9 cellular contexts compared by ENCODE assay signal in genomic region chr5:1009359-1010180, GRCh38. TPM values are rescaled to one million over a fixed set of nuclear protein-coding genes. Genes with fewer than 3 reads are reported as not detected.
DNase-seq lines count a peak whose midpoint lies in the region; ATAC-seq and TF ChIP-seq lines count a peak whose summit lies in the region.
"Had no signal": no experiment of that assay in that cellular context is flagged by ENCODE, and none has a peak within 500 bp of the region (broad histone marks: within the 10 kb centered on the region; RNA-seq: fewer than 3 reads in every experiment).

No MANE protein-coding gene starts in this region.

- no peak overlapping the region for H3K9ac ChIP-seq in subcutaneous abdominal adipose tissue (ENCODE audit: low read length in 5 of 5)

- H3K27me3 Mint-ChIP-seq in activated CD8-positive, alpha-beta T cell treated with anti-CD3 and anti-CD28 coated beads, Interleukin-2, amount 10 ng/mL, durations not matched to agents 7 days and 5 days (ENCODE audit: low read depth): peaks cover 38% of the 10 kb centered on the region
- H3K27me3 Mint-ChIP-seq in activated CD8-positive, alpha-beta T cell treated with anti-CD3 and anti-CD28 coated beads for 36 hours: peaks cover 48% of the 10 kb centered on the region

- H3K27me3 ChIP-seq in ascending aorta: peaks cover 24% of the 10 kb centered on the region
- H3K27me3 ChIP-seq in subcutaneous abdominal adipose tissue (ENCODE audit: control insufficient read depth in 5 of 5, insufficient read depth in 4 of 5, low read length in 5 of 5): peaks cover 26 to 35% (median 31%) of the 10 kb centered on the region in 5 donors

- no peaks in the 10 kb centered on the region for H3K9me3 Mint-ChIP-seq in activated CD8-positive, alpha-beta T cell treated with anti-CD3 and anti-CD28 coated beads, Interleukin-2, amount 10 ng/mL, durations not matched to agents 7 days and 5 days (ENCODE audit: insufficient read depth)
- no peaks in the 10 kb centered on the region for H3K9me3 Mint-ChIP-seq in activated CD8-positive, alpha-beta T cell treated with anti-CD3 and anti-CD28 coated beads for 36 hours

- H3K36me3 ChIP-seq in ascending aorta: no peaks in the 10 kb centered on the region
- H3K36me3 ChIP-seq in subcutaneous abdominal adipose tissue (ENCODE audit: control insufficient read depth in 5 of 5, insufficient read depth in 5 of 5, low read length in 5 of 5): no peaks in the 10 kb centered on the region
- H3K36me3 ChIP-seq: BE2C had no signal

- H3K4me3 ChIP-seq in ascending aorta (peak overlapping the region; percentile 45 to 46), subcutaneous abdominal adipose tissue (ENCODE audit: low read depth in 1 of 5, low read length in 5 of 5) (peak overlapping the region in 3 of 5 donors; percentile 19 to 55 (median 36))

- no peak for ATAC-seq in activated CD8-positive, alpha-beta T cell treated with anti-CD3 and anti-CD28 coated beads, Interleukin-2, amount 10 ng/mL, durations not matched to agents 7 days and 5 days
- ATAC-seq in activated CD8-positive, alpha-beta T cell treated with anti-CD3 and anti-CD28 coated beads for 36 hours: no peak
- ATAC-seq in left lobe of liver (no peak), GM21576 (IDR thresholded peaks at IDR 0.05; ENCODE audit: unreplicated experiment) (no peak)

- TF ChIP-seq CTCF in activated CD8-positive, alpha-beta T cell treated with anti-CD3 and anti-CD28 coated beads for 36 hours (IDR thresholded peaks at IDR 0.05): no peak
- no peak for TF ChIP-seq CTCF in ascending aorta (IDR thresholded peaks at IDR 0.05)

- H3K9me3 ChIP-seq in ascending aorta (no peaks in the 10 kb centered on the region), subcutaneous abdominal adipose tissue (ENCODE audit: control insufficient read depth in 5 of 5, low read length in 5 of 5) (no peaks in the 10 kb centered on the region)
- H3K9me3 ChIP-seq: BE2C had no signal

- no peaks in the 10 kb centered on the region for H3K36me3 Mint-ChIP-seq in activated CD8-positive, alpha-beta T cell treated with anti-CD3 and anti-CD28 coated beads, Interleukin-2, amount 10 ng/mL, durations not matched to agents 7 days and 5 days (ENCODE audit: low read depth)
- no peaks in the 10 kb centered on the region for H3K36me3 Mint-ChIP-seq in activated CD8-positive, alpha-beta T cell treated with anti-CD3 and anti-CD28 coated beads for 36 hours (ENCODE audit: low read depth)

- H3K4me3 Mint-ChIP-seq in activated CD8-positive, alpha-beta T cell treated with anti-CD3 and anti-CD28 coated beads, Interleukin-2, amount 10 ng/mL, durations not matched to agents 7 days and 5 days: peak overlapping the region; percentile 34
- no peak overlapping the region for H3K4me3 Mint-ChIP-seq in activated CD8-positive, alpha-beta T cell treated with anti-CD3 and anti-CD28 coated beads for 36 hours

- H3K27ac Mint-ChIP-seq in activated CD8-positive, alpha-beta T cell treated with anti-CD3 and anti-CD28 coated beads, Interleukin-2, amount 10 ng/mL, durations not matched to agents 7 days and 5 days: no peak overlapping the region
- H3K27ac Mint-ChIP-seq in activated CD8-positive, alpha-beta T cell treated with anti-CD3 and anti-CD28 coated beads for 36 hours: no peak overlapping the region

- POLR2A ChIA-PET in activated CD8-positive, alpha-beta T cell treated with anti-CD3 and anti-CD28 coated beads, Interleukin-2, amount 10 ng/mL, durations not matched to agents 7 days and 5 days (lab: Charles Lee): no interaction called here
- POLR2A ChIA-PET in activated CD8-positive, alpha-beta T cell treated with anti-CD3 and anti-CD28 coated beads for 36 hours (lab: Charles Lee): interaction anchor here (1.3 kb wide), 1 partner anchor 59 kb away, joined by 6 read pairs; no protein-coding TSS in a partner anchor

- peaks cover 18% of the 10 kb centered on the region for H3K4me1 Mint-ChIP-seq in activated CD8-positive, alpha-beta T cell treated with anti-CD3 and anti-CD28 coated beads, Interleukin-2, amount 10 ng/mL, durations not matched to agents 7 days and 5 days (ENCODE audit: low read depth)
- peaks cover 17% of the 10 kb centered on the region for H3K4me1 Mint-ChIP-seq in activated CD8-positive, alpha-beta T cell treated with anti-CD3 and anti-CD28 coated beads for 36 hours (ENCODE audit: low read depth)

- H3K27ac ChIP-seq in ascending aorta (no peak overlapping the region), subcutaneous abdominal adipose tissue (ENCODE audit: low read depth, low read length) (no peak overlapping the region)

- H3K4me1 ChIP-seq in ascending aorta (peaks cover 5 to 8% of the 10 kb centered on the region in 2 donors), subcutaneous abdominal adipose tissue (ENCODE audit: control insufficient read depth in 5 of 5, insufficient read depth in 5 of 5, low read length in 5 of 5) (peaks cover 4 to 41% (median 33%) of the 10 kb centered on the region in 5 donors)
- H3K4me1 ChIP-seq: BE2C had no signal

- DNase-seq in activated CD8-positive, alpha-beta T cell treated with anti-CD3 and anti-CD28 coated beads, Interleukin-2, amount 10 ng/mL, durations not matched to agents 7 days and 5 days: peak; percentile 17
- no peak for DNase-seq in activated CD8-positive, alpha-beta T cell treated with anti-CD3 and anti-CD28 coated beads for 36 hours
- DNase-seq in ascending aorta (ENCODE audit: low spot score in 2 of 2) (peak; percentile 2 to 48), left lobe of liver (ENCODE audit: low spot score) (peak; percentile 42), ACHN (no peak), AG08396 (ENCODE audit: low spot score) (no peak)
- DNase-seq: BE2C had no signal

- intact Hi-C loops in activated CD8-positive, alpha-beta T cell treated with anti-CD3 and anti-CD28 coated beads for 36 hours (cut with micrococcal nuclease): loop anchor here (5.0 kb wide), 1 partner anchor 87 kb away; no protein-coding TSS in a partner anchor
- intact Hi-C loops in ascending aorta (cut with DNase I): no loop called here

- in situ Hi-C loops in ACHN (cut with HindIII; ENCODE audit: low pct_ligation_motif_present, low pct_unique_long_range_greater_than_20kb, low sequenced_read_pairs): no loop called here

- CTCF ChIA-PET in activated CD8-positive, alpha-beta T cell treated with anti-CD3 and anti-CD28 coated beads, Interleukin-2, amount 10 ng/mL, durations not matched to agents 7 days and 5 days (lab: Charles Lee): interaction anchor here (0.7 to 4.9 kb wide), 15 partner anchors 13 to 164 kb away, joined by 3 to 65 read pairs (median 5); no protein-coding TSS in a partner anchor
- CTCF ChIA-PET in activated CD8-positive, alpha-beta T cell treated with anti-CD3 and anti-CD28 coated beads for 36 hours (lab: Charles Lee): interaction anchor here (0.6 to 9.8 kb wide), 17 partner anchors 10 to 158 kb away, joined by 3 to 105 read pairs (median 4); no protein-coding TSS in a partner anchor

RNA-seq across cellular contexts. Expression of gene NKD2, which starts 1.0 kb away (rescaled TPM):
- 1 to 10 TPM; 1.3 to 3.2 TPM for total RNA-seq in activated CD8-positive, alpha-beta T cell treated with anti-CD3 and anti-CD28 coated beads, Interleukin-2, amount 10 ng/mL, durations not matched to agents 7 days and 5 days
- total RNA-seq in activated CD8-positive, alpha-beta T cell treated with anti-CD3 and anti-CD28 coated beads for 36 hours: 1 to 10 TPM; 1.5 to 2.3 TPM
- total RNA-seq in ascending aorta: 6.5 TPM
- 1.6 TPM for total RNA-seq in left lobe of liver

Comparison
In these comparisons a context has a peak if more than half of its experiments do, and no peak if none do; other contexts are left out.
1. DNase-seq: peak in activated CD8-positive, alpha-beta T cell treated with anti-CD3 and anti-CD28 coated beads, Interleukin-2, amount 10 ng/mL, durations not matched to agents 7 days and 5 days (single experiment), ascending aorta (2 of 2) and left lobe of liver (single experiment); none in activated CD8-positive, alpha-beta T cell treated with anti-CD3 and anti-CD28 coated beads for 36 hours (single experiment), ACHN (single experiment) and AG08396 (single experiment).